30 cellular contexts compared by ENCODE assay signal in the genomic region with DNA sequence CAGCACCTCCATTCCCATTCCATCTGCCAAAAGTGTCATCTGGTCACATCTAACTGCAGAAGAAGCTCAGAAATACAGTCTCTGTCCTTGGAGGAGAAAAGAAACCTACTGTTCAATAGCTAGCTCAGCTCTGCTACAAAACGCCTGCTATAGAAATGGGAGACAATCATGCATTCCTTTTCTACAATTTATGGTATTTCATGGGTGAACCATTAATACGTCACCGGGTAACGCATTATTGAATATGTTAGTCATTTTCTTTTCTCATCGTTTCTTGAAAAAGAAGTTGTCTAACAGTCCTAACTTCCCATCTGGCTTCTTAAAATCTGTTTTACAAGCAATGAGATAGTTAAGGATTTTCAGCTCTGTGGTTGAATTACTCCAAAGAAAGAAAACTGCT.
"Had no signal": no experiment of that assay in that cellular context is flagged by ENCODE, and none has a peak within 500 bp of the region (broad histone marks: within the 10 kb centered on the region; RNA-seq: fewer than 3 reads in every experiment).

No MANE protein-coding gene starts in this region.

- H3K4me3 ChIP-seq: ascending aorta, breast epithelium, cardiac muscle cell, colonic mucosa, heart left ventricle had no signal

- H3K36me3 ChIP-seq: ascending aorta, breast epithelium, cardiac muscle cell, colonic mucosa, heart left ventricle had no signal

- FAIRE-seq: endometrium, endothelial cell of umbilical vein, frontal cortex had no signal

- ATAC-seq: activated CD4-positive, alpha-beta T cell treated with anti-CD3 and anti-CD28 coated beads for 36 hours; activated naive CD4-positive, alpha-beta T cell treated with anti-CD3 and anti-CD28 coated beads, Interleukin-2, amount 50 U/mL, for 72 hours; activated T-cell treated with anti-CD3 and anti-CD28 coated beads, Interleukin-2, amount 50 U/mL, for 72 hours; esophagus mucosa; heart left ventricle; WTC11 had no signal

- H3K27me3 ChIP-seq: ascending aorta, breast epithelium, cardiac muscle cell, colonic mucosa, heart left ventricle had no signal

- DNase-seq: activated CD4-positive, alpha-beta memory T cell treated with anti-CD3 and anti-CD28 coated beads, Interleukin-2, amount 10 ng/mL, durations not matched to agents 7 days and 5 days; activated CD4-positive, alpha-beta T cell treated with anti-CD3 and anti-CD28 coated beads for 36 hours; activated CD4-positive, alpha-beta T cell treated with anti-CD3 and anti-CD28 coated beads, Interleukin-2, amount 10 ng/mL, durations not matched to agents 7 days and 5 days; activated CD4-positive, alpha-beta T cell treated with anti-CD3 and anti-CD28 coated beads, Interleukin-2, amount 50 U/mL, for 4 hours; activated CD4-positive, CD25-positive, alpha-beta regulatory T cell treated with anti-CD3 and anti-CD28 coated beads, Interleukin-2, amount 50 U/mL, for 72 hours; activated CD8-positive, alpha-beta memory T cell treated with anti-CD3 and anti-CD28 coated beads, Interleukin-2, amount 50 U/mL, for 48 hours; activated gamma-delta T cell; activated naive CD4-positive, alpha-beta T cell; activated naive CD4-positive, alpha-beta T cell treated with anti-CD3 and anti-CD28 coated beads, Interleukin-2, amount 10 ng/mL, durations not matched to agents 7 days and 5 days; activated naive CD8-positive, alpha-beta T cell treated with anti-CD3 and anti-CD28 coated beads, Interleukin-2, amount 10 ng/mL, durations not matched to agents 7 days and 5 days; activated T-cell treated with anti-CD3 and anti-CD28 coated beads for 4 hours; activated T-cell treated with anti-CD3 and anti-CD28 coated beads, Interleukin-2, amount 50 U/mL, for 24 hours; activated T-cell treated with anti-CD3 and anti-CD28 coated beads, Interleukin-2, amount 50 U/mL, for 72 hours; central memory CD4-positive, alpha-beta T cell; cerebellar nuclear complex; colonic mucosa; effector CD8-positive, alpha-beta T cell; foreskin fibroblast; glutamatergic neuron; heart left ventricle; T-helper 2 cell had no signal
